9 cellular contexts compared by ENCODE assay signal in the genomic region with DNA sequence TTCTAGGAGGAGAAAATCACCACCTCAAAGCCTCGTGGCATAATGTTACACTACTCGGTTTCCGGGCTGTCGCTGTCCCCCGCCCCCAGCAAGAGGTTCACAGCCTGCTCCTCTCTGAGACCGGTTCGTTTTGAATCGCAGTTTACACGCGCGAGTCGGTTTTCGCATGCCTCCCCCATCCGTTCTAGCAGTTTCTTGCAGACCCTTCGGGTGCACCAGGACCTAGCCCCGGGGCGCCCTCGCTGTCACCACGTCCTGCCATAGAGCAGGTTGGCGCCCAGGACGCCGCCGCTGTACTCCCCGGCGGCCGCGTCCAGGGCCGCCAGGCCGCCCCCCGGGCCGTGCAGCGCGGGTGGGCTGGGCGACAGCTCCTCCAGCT.
DNase-seq lines count a peak whose midpoint lies in the region; ATAC-seq and TF ChIP-seq lines count a peak whose summit lies in the region.
"Had no signal": no experiment of that assay in that cellular context is flagged by ENCODE, and none has a peak within 500 bp of the region (broad histone marks: within the 10 kb centered on the region; RNA-seq: fewer than 3 reads in every experiment).

No MANE protein-coding gene starts in this region.

- peak; percentile 49 for DNase-seq in activated CD4-positive, alpha-beta T cell treated with anti-CD3 and anti-CD28 coated beads for 48 hours
- DNase-seq in ecto neural progenitor cell (ENCODE audit: low spot score) (peak; percentile 58), cortex of kidney (lab: John Stamatoyannopoulos, UW) (no peak), superior temporal gyrus (ENCODE audit: extremely low spot score) (no peak)
- peak; percentile 37 for DNase-seq in stimulated activated CD4-positive, alpha-beta T cell treated with anti-CD3 and anti-CD28 coated beads, Interleukin-2, amount 100 ng/mL, for 24 hours
- DNase-seq: HCEC 1CT had no signal

- H3K9me3 ChIP-seq in HEK293 (ENCODE audit: control insufficient read depth, insufficient read depth, low read depth, low read length), result no peaks in the 10 kb centered on the region

- H3K36me3 ChIP-seq in HEK293 (ENCODE audit: control insufficient read depth in 2 of 2, insufficient read depth in 1 of 2, low read length in 2 of 2), result no peaks in the 10 kb centered on the region

- POLR2A ChIA-PET in HEK293 (lab: Yijun Ruan, JAX), result no interaction called here

- no peak overlapping the region for H3K4me3 ChIP-seq in HEK293 (ENCODE audit: low read depth, low read length)

- no peak for ATAC-seq in HG03460 (IDR thresholded peaks at IDR 0.05; ENCODE audit: unreplicated experiment)
- ATAC-seq in HG03045 (IDR thresholded peaks at IDR 0.05; ENCODE audit: unreplicated experiment), result no peak

- no peak for TF ChIP-seq CTCF in HEK293 (tag by site-specific recombination; IDR thresholded peaks at IDR 0.05)

- H3K27ac ChIP-seq in HEK293 (ENCODE audit: extremely low read depth, low read depth, low read length), result peak overlapping the region; percentile 95; the same call in 1 of the 2 replicates

- peaks cover 16% of the 10 kb centered on the region for H3K4me1 ChIP-seq in HEK293 (ENCODE audit: control insufficient read depth, insufficient read depth, low read length)

- CTCF ChIA-PET in HEK293 (lab: Yijun Ruan, JAX), result interaction anchor here (0.6 kb wide), 1 partner anchor 14 kb away, joined by 4 read pairs; no protein-coding TSS in a partner anchor

TF ChIP-seq in HEK293, 187 proteins besides CTCF, POLR2A, EP300 and RAD21 (continues in another document):
- TF ChIP-seq ZNF280C (tag by site-specific recombination; IDR thresholded peaks at IDR 0.05) (no peak), ZNF202 (tag by site-specific recombination; IDR thresholded peaks at IDR 0.05; ENCODE audit: borderline replicate concordance) (0 out of 2 replicates have a peak, but pooled peaks have one; percentile 70), BCL11B (tag by site-specific recombination; IDR thresholded peaks at IDR 0.05; ENCODE audit: low read depth) (no peak), KLF10 (tag by site-specific recombination; IDR thresholded peaks at IDR 0.05) (no peak), SP2 (tag by site-specific recombination; IDR thresholded peaks at IDR 0.05) (no peak), SCRT2 (tag by site-specific recombination; IDR thresholded peaks at IDR 0.05) (no peak), SETDB1 (IDR thresholded peaks at IDR 0.05; ENCODE audit: insufficient read length, low read length) (no peak), ZNF843 (tag by site-specific recombination; IDR thresholded peaks at IDR 0.05) (no peak), ZNF404 (tag by site-specific recombination; IDR thresholded peaks at IDR 0.05) (no peak), SP7 (tag by site-specific recombination; IDR thresholded peaks at IDR 0.05) (peak; percentile 43; the same call in 1 of the 2 replicates), ZSCAN30 (tag by site-specific recombination; IDR thresholded peaks at IDR 0.05) (no peak), ZNF341 (tag by site-specific recombination; IDR thresholded peaks at IDR 0.05; ENCODE audit: low read depth) (no peak), ZNF394 (tag by site-specific recombination; IDR thresholded peaks at IDR 0.05; ENCODE audit: borderline replicate concordance) (no peak), ZNF629 (tag by site-specific recombination; IDR thresholded peaks at IDR 0.05) (peak; percentile 57; the same call in 1 of the 2 replicates)
- TF ChIP-seq, protein P1, sequence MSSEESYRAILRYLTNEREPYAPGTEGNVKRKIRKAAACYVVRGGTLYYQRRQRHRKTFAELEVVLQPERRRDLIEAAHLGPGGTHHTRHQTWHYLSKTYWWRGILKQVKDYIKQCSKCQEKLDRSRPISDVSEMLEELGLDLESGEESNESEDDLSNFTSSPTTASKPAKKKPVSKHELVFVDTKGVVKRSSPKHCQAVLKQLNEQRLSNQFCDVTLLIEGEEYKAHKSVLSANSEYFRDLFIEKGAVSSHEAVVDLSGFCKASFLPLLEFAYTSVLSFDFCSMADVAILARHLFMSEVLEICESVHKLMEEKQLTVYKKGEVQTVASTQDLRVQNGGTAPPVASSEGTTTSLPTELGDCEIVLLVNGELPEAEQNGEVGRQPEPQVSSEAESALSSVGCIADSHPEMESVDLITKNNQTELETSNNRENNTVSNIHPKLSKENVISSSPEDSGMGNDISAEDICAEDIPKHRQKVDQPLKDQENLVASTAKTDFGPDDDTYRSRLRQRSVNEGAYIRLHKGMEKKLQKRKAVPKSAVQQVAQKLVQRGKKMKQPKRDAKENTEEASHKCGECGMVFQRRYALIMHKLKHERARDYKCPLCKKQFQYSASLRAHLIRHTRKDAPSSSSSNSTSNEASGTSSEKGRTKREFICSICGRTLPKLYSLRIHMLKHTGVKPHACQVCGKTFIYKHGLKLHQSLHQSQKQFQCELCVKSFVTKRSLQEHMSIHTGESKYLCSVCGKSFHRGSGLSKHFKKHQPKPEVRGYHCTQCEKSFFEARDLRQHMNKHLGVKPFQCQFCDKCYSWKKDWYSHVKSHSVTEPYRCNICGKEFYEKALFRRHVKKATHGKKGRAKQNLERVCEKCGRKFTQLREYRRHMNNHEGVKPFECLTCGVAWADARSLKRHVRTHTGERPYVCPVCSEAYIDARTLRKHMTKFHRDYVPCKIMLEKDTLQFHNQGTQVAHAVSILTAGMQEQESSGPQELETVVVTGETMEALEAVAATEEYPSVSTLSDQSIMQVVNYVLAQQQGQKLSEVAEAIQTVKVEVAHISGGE (tag by site-specific recombination; conservative IDR thresholded peaks at IDR 0.05; ENCODE audit: low read depth), result 0 out of 2 replicates have a peak, but pooled peaks have one; percentile 13
- TF ChIP-seq, protein P2, sequence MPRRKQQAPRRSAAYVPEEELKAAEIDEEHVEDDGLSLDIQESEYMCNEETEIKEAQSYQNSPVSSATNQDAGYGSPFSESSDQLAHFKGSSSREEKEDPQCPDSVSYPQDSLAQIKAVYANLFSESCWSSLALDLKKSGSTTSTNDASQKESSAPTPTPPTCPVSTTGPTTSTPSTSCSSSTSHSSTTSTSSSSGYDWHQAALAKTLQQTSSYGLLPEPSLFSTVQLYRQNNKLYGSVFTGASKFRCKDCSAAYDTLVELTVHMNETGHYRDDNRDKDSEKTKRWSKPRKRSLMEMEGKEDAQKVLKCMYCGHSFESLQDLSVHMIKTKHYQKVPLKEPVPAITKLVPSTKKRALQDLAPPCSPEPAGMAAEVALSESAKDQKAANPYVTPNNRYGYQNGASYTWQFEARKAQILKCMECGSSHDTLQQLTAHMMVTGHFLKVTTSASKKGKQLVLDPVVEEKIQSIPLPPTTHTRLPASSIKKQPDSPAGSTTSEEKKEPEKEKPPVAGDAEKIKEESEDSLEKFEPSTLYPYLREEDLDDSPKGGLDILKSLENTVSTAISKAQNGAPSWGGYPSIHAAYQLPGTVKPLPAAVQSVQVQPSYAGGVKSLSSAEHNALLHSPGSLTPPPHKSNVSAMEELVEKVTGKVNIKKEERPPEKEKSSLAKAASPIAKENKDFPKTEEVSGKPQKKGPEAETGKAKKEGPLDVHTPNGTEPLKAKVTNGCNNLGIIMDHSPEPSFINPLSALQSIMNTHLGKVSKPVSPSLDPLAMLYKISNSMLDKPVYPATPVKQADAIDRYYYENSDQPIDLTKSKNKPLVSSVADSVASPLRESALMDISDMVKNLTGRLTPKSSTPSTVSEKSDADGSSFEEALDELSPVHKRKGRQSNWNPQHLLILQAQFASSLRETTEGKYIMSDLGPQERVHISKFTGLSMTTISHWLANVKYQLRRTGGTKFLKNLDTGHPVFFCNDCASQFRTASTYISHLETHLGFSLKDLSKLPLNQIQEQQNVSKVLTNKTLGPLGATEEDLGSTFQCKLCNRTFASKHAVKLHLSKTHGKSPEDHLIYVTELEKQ (tag by site-specific recombination; IDR thresholded peaks at IDR 0.05; ENCODE audit: borderline replicate concordance), result no peak
- TF ChIP-seq, protein P3, sequence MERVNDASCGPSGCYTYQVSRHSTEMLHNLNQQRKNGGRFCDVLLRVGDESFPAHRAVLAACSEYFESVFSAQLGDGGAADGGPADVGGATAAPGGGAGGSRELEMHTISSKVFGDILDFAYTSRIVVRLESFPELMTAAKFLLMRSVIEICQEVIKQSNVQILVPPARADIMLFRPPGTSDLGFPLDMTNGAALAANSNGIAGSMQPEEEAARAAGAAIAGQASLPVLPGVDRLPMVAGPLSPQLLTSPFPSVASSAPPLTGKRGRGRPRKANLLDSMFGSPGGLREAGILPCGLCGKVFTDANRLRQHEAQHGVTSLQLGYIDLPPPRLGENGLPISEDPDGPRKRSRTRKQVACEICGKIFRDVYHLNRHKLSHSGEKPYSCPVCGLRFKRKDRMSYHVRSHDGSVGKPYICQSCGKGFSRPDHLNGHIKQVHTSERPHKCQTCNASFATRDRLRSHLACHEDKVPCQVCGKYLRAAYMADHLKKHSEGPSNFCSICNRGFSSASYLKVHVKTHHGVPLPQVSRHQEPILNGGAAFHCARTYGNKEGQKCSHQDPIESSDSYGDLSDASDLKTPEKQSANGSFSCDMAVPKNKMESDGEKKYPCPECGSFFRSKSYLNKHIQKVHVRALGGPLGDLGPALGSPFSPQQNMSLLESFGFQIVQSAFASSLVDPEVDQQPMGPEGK (tag by site-specific recombination; IDR thresholded peaks at IDR 0.05), result no peak

Comparison
In these comparisons a context has a peak if more than half of its experiments do, and no peak if none do; other contexts are left out.
1. DNase-seq: peak in activated CD4-positive, alpha-beta T cell treated with anti-CD3 and anti-CD28 coated beads for 48 hours (single experiment), ecto neural progenitor cell (single experiment) and stimulated activated CD4-positive, alpha-beta T cell treated with anti-CD3 and anti-CD28 coated beads, Interleukin-2, amount 100 ng/mL, for 24 hours (2 of 2); none in cortex of kidney (single experiment) and superior temporal gyrus (single experiment).